Comparison of ENCODE assay signal across 13 cellular contexts in genomic region chr21:43657355-43658093, GRCh38. TPM values are rescaled to one million over a fixed set of nuclear protein-coding genes. Genes with fewer than 3 reads are reported as not detected.
DNase-seq lines count a peak whose midpoint lies in the region; TF ChIP-seq lines count a peak whose summit lies in the region.
"Had no signal": no experiment of that assay in that cellular context is flagged by ENCODE, and none has a peak within 500 bp of the region (broad histone marks: within the 10 kb centered on the region; RNA-seq: fewer than 3 reads in every experiment).

No MANE protein-coding gene starts in this region.

- CTCF ChIA-PET in activated naive CD4-positive, alpha-beta T cell treated with anti-CD3 and anti-CD28 coated beads for 36 hours (lab: Charles Lee) = interaction anchor here (1.6 to 2.0 kb wide), 2 partner anchors 10 to 12 kb away, joined by 3 to 6 read pairs; no protein-coding TSS in a partner anchor

- TF ChIP-seq CTCF in colonic mucosa (IDR thresholded peaks at IDR 0.05) (no peak), ovary (IDR thresholded peaks at IDR 0.05) (no peak), glutamatergic neuron (IDR thresholded peaks at IDR 0.05; ENCODE audit: partially characterized antibody, unreplicated experiment) (no peak)

- no peaks in the 10 kb centered on the region for H3K27me3 ChIP-seq in colonic mucosa
- no peaks in the 10 kb centered on the region for H3K27me3 ChIP-seq in ovary
- H3K27me3 ChIP-seq: tibial artery had no signal

- no peak overlapping the region for H3K4me3 ChIP-seq in colonic mucosa
- no peak overlapping the region for H3K4me3 ChIP-seq in ovary
- H3K4me3 ChIP-seq: GM12878, tibial artery had no signal

- H3K27ac ChIP-seq in colonic mucosa (no peak overlapping the region), ovary (no peak overlapping the region)
- H3K27ac ChIP-seq: parathyroid adenoma, tibial artery had no signal

- H3K4me3 Mint-ChIP-seq in activated naive CD4-positive, alpha-beta T cell treated with anti-CD3 and anti-CD28 coated beads for 36 hours = peak overlapping the region; percentile 10
- no peak overlapping the region for H3K4me3 Mint-ChIP-seq in glutamatergic neuron (ENCODE audit: unreplicated experiment)

- intact Hi-C loops in activated naive CD4-positive, alpha-beta T cell treated with anti-CD3 and anti-CD28 coated beads for 36 hours (cut with micrococcal nuclease) = loop anchor here (2.0 to 5.0 kb wide), 2 partner anchors 120 to 765 kb away; partner anchors contain the start of genes CSTB and NDUFV3
- intact Hi-C loops in colonic mucosa (cut with DNase I) (no loop called here), ovary (cut with DNase I) (loop anchor here in 1 of 4 donors (5.0 kb wide), 1 partner anchor 295 kb away; no protein-coding TSS in a partner anchor)

- H3K9me3 Mint-ChIP-seq in activated naive CD4-positive, alpha-beta T cell treated with anti-CD3 and anti-CD28 coated beads for 36 hours = no peaks in the 10 kb centered on the region
- H3K9me3 Mint-ChIP-seq in glutamatergic neuron (ENCODE audit: unreplicated experiment) = peaks cover 4% of the 10 kb centered on the region

- DNase-seq in activated naive CD4-positive, alpha-beta T cell treated with anti-CD3 and anti-CD28 coated beads for 36 hours = peak; percentile 20
- DNase-seq in activated naive CD4-positive, alpha-beta T cell treated with anti-CD3 and anti-CD28 coated beads, Interleukin-2, amount 50 U/mL, for 16 hours = no peak
- DNase-seq in KBM-7 (peak; percentile 61), colonic mucosa (peak; percentile 27), ovary (peak; percentile 25 to 48 (median 44)), iPS-NIHi7 (ENCODE audit: extremely low spot score) (no peak), NCI-H1436 (lab: John Stamatoyannopoulos, UW) (no peak), glutamatergic neuron (no peak)
- DNase-seq: activated CD4-positive, alpha-beta T cell treated with anti-CD3 and anti-CD28 coated beads for 48 hours; activated naive CD4-positive, alpha-beta T cell; tibial artery had no signal

- H3K4me1 ChIP-seq in colonic mucosa (peaks cover 3% of the 10 kb centered on the region), ovary (ENCODE audit: insufficient read depth) (no peaks in the 10 kb centered on the region)

- H3K27ac Mint-ChIP-seq in activated naive CD4-positive, alpha-beta T cell treated with anti-CD3 and anti-CD28 coated beads for 36 hours = no peak overlapping the region
- H3K27ac Mint-ChIP-seq in glutamatergic neuron (ENCODE audit: unreplicated experiment) = no peak overlapping the region

- WGBS in ovary, 3 donors = 86 to 88% (median 88%) methylated on average over 47 of the region's 47 CpGs

- TF ChIP-seq POLR2A in ovary (IDR thresholded peaks at IDR 0.05) = no peak

- no peaks in the 10 kb centered on the region for H3K36me3 ChIP-seq in colonic mucosa
- no peaks in the 10 kb centered on the region for H3K36me3 ChIP-seq in ovary

- peaks cover 21% of the 10 kb centered on the region for H3K36me3 Mint-ChIP-seq in activated naive CD4-positive, alpha-beta T cell treated with anti-CD3 and anti-CD28 coated beads for 36 hours (ENCODE audit: low read depth)
- H3K36me3 Mint-ChIP-seq in glutamatergic neuron (ENCODE audit: unreplicated experiment) = no peaks in the 10 kb centered on the region

- in situ Hi-C loops in KBM-7 (cut with MboI; ENCODE audit: low pct_unique_long_range_greater_than_20kb, low sequenced_read_pairs) = no loop called here

- H3K27me3 Mint-ChIP-seq in activated naive CD4-positive, alpha-beta T cell treated with anti-CD3 and anti-CD28 coated beads for 36 hours (ENCODE audit: low read depth) = no peaks in the 10 kb centered on the region
- H3K27me3 Mint-ChIP-seq in glutamatergic neuron (ENCODE audit: unreplicated experiment) = peaks cover 13% of the 10 kb centered on the region

- H3K4me1 Mint-ChIP-seq in activated naive CD4-positive, alpha-beta T cell treated with anti-CD3 and anti-CD28 coated beads for 36 hours (ENCODE audit: low read depth) = peaks cover 31% of the 10 kb centered on the region
- peaks cover 10% of the 10 kb centered on the region for H3K4me1 Mint-ChIP-seq in glutamatergic neuron (ENCODE audit: low read depth, unreplicated experiment)

- no peak for TF ChIP-seq EP300 in ovary (IDR thresholded peaks at IDR 0.05)

- H3K9ac ChIP-seq in colonic mucosa (ENCODE audit: low read depth in 2 of 2, low read length in 2 of 2) = no peak overlapping the region
- H3K9ac ChIP-seq: parathyroid adenoma had no signal

- H3K9me3 ChIP-seq in colonic mucosa (no peaks in the 10 kb centered on the region), ovary (no peaks in the 10 kb centered on the region)
- H3K9me3 ChIP-seq: tibial artery had no signal

RNA-seq across cellular contexts. Expression of gene HSF2BP, which starts 1.8 kb away (rescaled TPM):
- 1 to 10 TPM; 1.3 to 2.1 TPM for total RNA-seq in activated naive CD4-positive, alpha-beta T cell treated with anti-CD3 and anti-CD28 coated beads for 36 hours
- total RNA-seq in colonic mucosa = under 1 TPM in 1 of 2 donors, not detected in 1; 0.45 TPM
- 1 to 10 TPM in 5 of 7 donors, under 1 TPM in 2; 0.69 to 2.9 (median 1.5) TPM for total RNA-seq in ovary
- polyA plus RNA-seq in ovary = under 1 TPM; 0.58 to 0.68 TPM
- total RNA-seq in glutamatergic neuron (ENCODE audit: unreplicated experiment) = 1.0 TPM

RNA-seq across cellular contexts. Expression of gene RRP1B, which starts 1.8 kb away (rescaled TPM):
- 10 to 100 TPM; 59.6 to 60.6 TPM for total RNA-seq in activated naive CD4-positive, alpha-beta T cell treated with anti-CD3 and anti-CD28 coated beads for 36 hours
- total RNA-seq in colonic mucosa = 10 to 100 TPM; 11.0 to 22.1 TPM
- 10 to 100 TPM; 17.3 to 31.8 (median 29.0) TPM for total RNA-seq in ovary
- 10 to 100 TPM; 11.3 to 19.8 TPM for polyA plus RNA-seq in ovary
- total RNA-seq in glutamatergic neuron (ENCODE audit: unreplicated experiment) = 41.2 TPM

Comparison
In these comparisons a context has a peak if more than half of its experiments do, and no peak if none do; other contexts are left out.
1. DNase-seq: peak in activated naive CD4-positive, alpha-beta T cell treated with anti-CD3 and anti-CD28 coated beads for 36 hours (single experiment), KBM-7 (single experiment), colonic mucosa (single experiment) and ovary (5 of 5); none in activated naive CD4-positive, alpha-beta T cell treated with anti-CD3 and anti-CD28 coated beads, Interleukin-2, amount 50 U/mL, for 16 hours (single experiment), iPS-NIHi7 (single experiment), NCI-H1436 (single experiment) and glutamatergic neuron (single experiment).